8 cellular contexts compared by ENCODE assay signal in genomic region chr3:52685285-52685704, GRCh38. TPM values are rescaled to one million over a fixed set of nuclear protein-coding genes. Genes with fewer than 3 reads are reported as not detected.
DNase-seq lines count a peak whose midpoint lies in the region; ATAC-seq, FAIRE-seq and TF ChIP-seq lines count a peak whose summit lies in the region.

No MANE protein-coding gene starts in this region.

- no peaks in the 10 kb centered on the region for H3K9me2 ChIP-seq in Loucy (replicated peaks; ENCODE audit: low read depth, low read length)

- peaks cover 93% of the 10 kb centered on the region for H3K79me2 ChIP-seq in Loucy (ENCODE audit: insufficient read depth, low read length)

- CTCF ChIA-PET in activated naive CD4-positive, alpha-beta T cell treated with anti-CD3 and anti-CD28 coated beads, Interleukin-2, amount 10 ng/mL, durations not matched to agents 7 days and 5 days (lab: Charles Lee) = no interaction called here

- ATAC-seq in omental fat pad (ENCODE audit: low FRiP score) = peak; percentile 94
- peak; percentile 83 for ATAC-seq in thoracic aorta (ENCODE audit: insufficient number of reproducible peaks, low FRiP score, low read depth)

- H3K9ac ChIP-seq in ES-I3 (ENCODE audit: low read depth, low read length) (peak overlapping the region; percentile 90), Loucy (ENCODE audit: low read depth, low read length, poor library complexity, severe bottlenecking) (peak overlapping the region; percentile 95)

- no peaks in the 10 kb centered on the region for H3K27me3 Mint-ChIP-seq in activated naive CD4-positive, alpha-beta T cell treated with anti-CD3 and anti-CD28 coated beads, Interleukin-2, amount 10 ng/mL, durations not matched to agents 7 days and 5 days

- DNase-seq in H54 (ENCODE audit: insufficient read length, low spot score) (peak; percentile 71), SJCRH30 (peak; percentile 75 to 79), globus pallidus (ENCODE audit: low spot score) (peak; percentile 84), omental fat pad (ENCODE audit: low spot score) (no peak), thoracic aorta (ENCODE audit: low spot score) (peak; percentile 12)
- DNase-seq in activated naive CD4-positive, alpha-beta T cell treated with anti-CD3 and anti-CD28 coated beads, Interleukin-2, amount 10 ng/mL, durations not matched to agents 7 days and 5 days = peak; percentile 84

- H3K27me3 ChIP-seq in Loucy (ENCODE audit: insufficient read depth, low read length, poor library complexity, severe bottlenecking) (no peaks in the 10 kb centered on the region), SJCRH30 (no peaks in the 10 kb centered on the region), thoracic aorta (replicated peaks; ENCODE audit: insufficient read depth) (no peaks in the 10 kb centered on the region)

- FAIRE-seq in H54 (lab: Jason Lieb, UNC) = no peak

- peaks cover 68% of the 10 kb centered on the region for H3K4me1 Mint-ChIP-seq in activated naive CD4-positive, alpha-beta T cell treated with anti-CD3 and anti-CD28 coated beads, Interleukin-2, amount 10 ng/mL, durations not matched to agents 7 days and 5 days

- H3K27ac ChIP-seq in SJCRH30 = peak overlapping the region; percentile 75
- peak overlapping the region; percentile 92 to 93 for H3K27ac ChIP-seq in thoracic aorta

- no peaks in the 10 kb centered on the region for H3K9me3 Mint-ChIP-seq in activated naive CD4-positive, alpha-beta T cell treated with anti-CD3 and anti-CD28 coated beads, Interleukin-2, amount 10 ng/mL, durations not matched to agents 7 days and 5 days

- peak overlapping the region; percentile 88 for H3K4me3 Mint-ChIP-seq in activated naive CD4-positive, alpha-beta T cell treated with anti-CD3 and anti-CD28 coated beads, Interleukin-2, amount 10 ng/mL, durations not matched to agents 7 days and 5 days

- H4K20me1 ChIP-seq in Loucy (ENCODE audit: insufficient read depth, low read length, poor library complexity, severe bottlenecking) = peaks cover 63% of the 10 kb centered on the region

- H3K36me3 Mint-ChIP-seq in activated naive CD4-positive, alpha-beta T cell treated with anti-CD3 and anti-CD28 coated beads, Interleukin-2, amount 10 ng/mL, durations not matched to agents 7 days and 5 days = peaks cover 53% of the 10 kb centered on the region

- peaks cover 14% of the 10 kb centered on the region for H3K4me1 ChIP-seq in ES-I3 (ENCODE audit: insufficient read depth, low read length)
- peaks cover 68% of the 10 kb centered on the region for H3K4me1 ChIP-seq in Loucy (ENCODE audit: insufficient read depth, low read length, poor library complexity, severe bottlenecking)
- H3K4me1 ChIP-seq in SJCRH30 = peaks cover 5% of the 10 kb centered on the region; the same call in 1 of the 2 replicates
- peaks cover 22 to 53% of the 10 kb centered on the region in 2 donors for H3K4me1 ChIP-seq in thoracic aorta (ENCODE audit: control insufficient read depth in 1 of 2, low read depth in 2 of 2)

- H3K36me3 ChIP-seq in ES-I3 (ENCODE audit: insufficient read depth, low read length) = peaks cover 30% of the 10 kb centered on the region
- H3K36me3 ChIP-seq in Loucy (ENCODE audit: insufficient read depth, low read length) = peaks cover 29% of the 10 kb centered on the region
- peaks cover 48% of the 10 kb centered on the region for H3K36me3 ChIP-seq in SJCRH30
- peaks cover 30% of the 10 kb centered on the region for H3K36me3 ChIP-seq in thoracic aorta

- H3K9me3 ChIP-seq in ES-I3 (ENCODE audit: control insufficient read depth, insufficient read depth, low read length) = no peaks in the 10 kb centered on the region
- H3K9me3 ChIP-seq in Loucy (ENCODE audit: insufficient read depth, low read depth, low read length) = no peaks in the 10 kb centered on the region
- H3K9me3 ChIP-seq in SJCRH30 (replicated peaks) = no peaks in the 10 kb centered on the region
- no peaks in the 10 kb centered on the region for H3K9me3 ChIP-seq in thoracic aorta

- TF ChIP-seq CTCF in Loucy (conservative IDR thresholded peaks at IDR 0.05; ENCODE audit: low read length) = no peak
- no peak for TF ChIP-seq CTCF in omental fat pad (IDR thresholded peaks at IDR 0.05)
- TF ChIP-seq CTCF in thoracic aorta (IDR thresholded peaks at IDR 0.05) = no peak

- no peak for TF ChIP-seq POLR2A in H54 (IDR thresholded peaks at IDR 0.05; ENCODE audit: low read depth, low read length)

- H3K4me3 ChIP-seq in Loucy (ENCODE audit: low read length, poor library complexity, severe bottlenecking) (peak overlapping the region; percentile 95), SJCRH30 (peak overlapping the region; percentile 88), thoracic aorta (peak overlapping the region; percentile 82)

- 0 out of 2 replicates have a peak, but pooled peaks cover 3% of the 10 kb centered on the region for H3F3A ChIP-seq in Loucy (ENCODE audit: low read depth)

- H2AFZ ChIP-seq in Loucy (ENCODE audit: low read length) = peak overlapping the region; percentile 89

- peak overlapping the region; percentile 90 for H3K4me2 ChIP-seq in Loucy (ENCODE audit: low read depth, low read length, poor library complexity, severe bottlenecking)

- H3K27ac Mint-ChIP-seq in activated naive CD4-positive, alpha-beta T cell treated with anti-CD3 and anti-CD28 coated beads, Interleukin-2, amount 10 ng/mL, durations not matched to agents 7 days and 5 days = peak overlapping the region; percentile 94

RNA-seq across cellular contexts. Expression of gene PBRM1, which starts 0.4 kb away (rescaled TPM):
- 60.0 and 64.2 TPM in 2 replicates for total RNA-seq in SJCRH30 (2014; rRNA removed; shearing (Covaris generic))
- total RNA-seq in omental fat pad = 100 to 1,000 TPM in 3 of 4 donors, 10 to 100 TPM in 1; 89.4 to 118 (median 114) TPM
- total RNA-seq in thoracic aorta = 10 to 100 TPM; 84.5 to 87.2 TPM

RNA-seq across cellular contexts. Expression of gene GNL3, which starts 0.5 kb away (rescaled TPM):
- 141 and 171 TPM in 2 replicates for total RNA-seq in SJCRH30 (2014; rRNA removed; shearing (Covaris generic))
- 100 to 1,000 TPM in 2 of 4 donors, 10 to 100 TPM in 2; 55.8 to 371 (median 93.0) TPM for total RNA-seq in omental fat pad
- 100 to 1,000 TPM in 1 of 2 donors, 10 to 100 TPM in 1; 38.2 to 136 TPM for total RNA-seq in thoracic aorta

RNA-seq across cellular contexts. Expression of gene GLT8D1, which starts 20.3 kb away (rescaled TPM):
- 39.7 and 43.9 TPM in 2 replicates for total RNA-seq in SJCRH30 (2014; rRNA removed; shearing (Covaris generic))
- total RNA-seq in omental fat pad (10 to 100 TPM; 24.0 to 53.0 (median 45.4) TPM), thoracic aorta (10 to 100 TPM; 54.4 to 64.6 TPM)

RNA-seq across cellular contexts. Expression of gene SPCS1, which starts 20.6 kb away (rescaled TPM):
- total RNA-seq in SJCRH30 (2014; rRNA removed; shearing (Covaris generic)) = 88.6 and 96.6 TPM in 2 replicates
- 100 to 1,000 TPM in 2 of 4 donors, 10 to 100 TPM in 2; 49.2 to 138 (median 84.9) TPM for total RNA-seq in omental fat pad
- 100 to 1,000 TPM in 1 of 2 donors, 10 to 100 TPM in 1; 99.9 to 133 TPM for total RNA-seq in thoracic aorta
